ENCODE assay signal across 12 cellular contexts in the genomic region with DNA sequence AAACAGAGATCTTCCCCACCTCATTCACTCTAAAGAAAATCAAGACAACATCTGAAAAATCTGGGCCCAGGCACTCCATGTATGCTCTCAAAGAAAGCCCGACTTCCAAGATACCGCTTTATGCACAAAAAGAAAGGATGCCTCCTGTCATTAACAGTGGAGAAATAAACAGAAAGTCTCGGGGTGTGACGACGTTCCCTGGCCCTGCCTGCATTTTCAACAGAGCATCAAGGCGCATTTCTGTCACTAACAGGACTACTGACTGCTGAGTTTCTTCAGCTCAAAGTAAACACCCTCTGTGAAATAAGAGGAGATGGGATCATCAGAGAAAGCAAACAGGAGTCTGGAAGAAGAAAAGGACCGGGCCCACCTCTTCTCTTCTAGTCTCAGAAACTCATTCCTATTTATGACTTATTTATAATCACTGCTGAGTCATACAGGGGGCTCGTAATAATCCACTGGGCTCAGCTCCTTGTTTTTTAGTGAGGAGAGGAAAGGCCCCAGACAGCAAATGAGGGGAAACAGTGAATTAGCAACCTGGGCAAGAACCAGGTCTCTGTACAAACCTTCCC.
DNase-seq lines count a peak whose midpoint lies in the region; ATAC-seq, FAIRE-seq and TF ChIP-seq lines count a peak whose summit lies in the region.
"Had no signal": no experiment of that assay in that cellular context is flagged by ENCODE, and none has a peak within 500 bp of the region (broad histone marks: within the 10 kb centered on the region; RNA-seq: fewer than 3 reads in every experiment).

No MANE protein-coding gene starts in this region.

- FAIRE-seq in GM19239 (lab: Jason Lieb, UNC): no peak
- FAIRE-seq: colon, D721Med, GM12878 had no signal

- no peak for ATAC-seq in activated B cell treated with CpG ODN at 0.5 μM for 24 hours (ENCODE audit: low read depth)
- no peak for ATAC-seq in stimulated activated effector memory CD8-positive, alpha-beta T cell treated with anti-CD3 and anti-CD28 coated beads, Interleukin-12 subunit alpha, Interleukin-12 subunit beta, amount 100 ng/mL, for 72 hours
- ATAC-seq: GM12878, Panc1 had no signal

- H3K4me1 Mint-ChIP-seq in activated B cell treated with CpG ODN at 0.5 μM for 24 hours: peaks cover 57% of the 10 kb centered on the region
- H3K4me1 Mint-ChIP-seq in stimulated activated effector memory CD8-positive, alpha-beta T cell treated with anti-CD3 and anti-CD28 coated beads, Interleukin-12 subunit alpha, Interleukin-12 subunit beta, amount 100 ng/mL, for 72 hours: peaks cover 32% of the 10 kb centered on the region

- H3K9me3 Mint-ChIP-seq in activated B cell treated with CpG ODN at 0.5 μM for 24 hours: no peaks in the 10 kb centered on the region
- no peaks in the 10 kb centered on the region for H3K9me3 Mint-ChIP-seq in stimulated activated effector memory CD8-positive, alpha-beta T cell treated with anti-CD3 and anti-CD28 coated beads, Interleukin-12 subunit alpha, Interleukin-12 subunit beta, amount 100 ng/mL, for 72 hours

- H3K27me3 Mint-ChIP-seq in activated B cell treated with CpG ODN at 0.5 μM for 24 hours: no peaks in the 10 kb centered on the region

- DNase-seq in HCEC 1CT (peak; percentile 75), activated B cell treated with CpG ODN at 0.5 μM for 24 hours (no peak), fibroblast of gingiva (ENCODE audit: low read depth) (peak; percentile 12), GM19239 (ENCODE audit: insufficient read length, low spot score) (no peak)
- no peak for DNase-seq in stimulated activated effector memory CD8-positive, alpha-beta T cell treated with anti-CD3 and anti-CD28 coated beads, Interleukin-12 subunit alpha, Interleukin-12 subunit beta, amount 100 ng/mL, for 72 hours (ENCODE audit: low spot score in 2 of 2)
- DNase-seq in activated effector memory CD4-positive, alpha-beta T cell treated with Interleukin-2 at 50 U/mL for 16 hours: no peak
- no peak for DNase-seq in effector CD4-positive, alpha-beta T cell
- DNase-seq: NCI-H2171 treated with DMSO at 0.1 percent for 48 hours had no signal

- no peak for TF ChIP-seq CTCF in activated B cell treated with CpG ODN at 0.5 μM for 24 hours (IDR thresholded peaks at IDR 0.05)

- peak overlapping the region; percentile 50 for H3K27ac Mint-ChIP-seq in activated B cell treated with CpG ODN at 0.5 μM for 24 hours
- H3K27ac Mint-ChIP-seq in stimulated activated effector memory CD8-positive, alpha-beta T cell treated with anti-CD3 and anti-CD28 coated beads, Interleukin-12 subunit alpha, Interleukin-12 subunit beta, amount 100 ng/mL, for 72 hours: peak overlapping the region; percentile 1

- H3K36me3 Mint-ChIP-seq in activated B cell treated with CpG ODN at 0.5 μM for 24 hours (ENCODE audit: low read depth): peaks cover 53% of the 10 kb centered on the region
- peaks cover 90% of the 10 kb centered on the region for H3K36me3 Mint-ChIP-seq in stimulated activated effector memory CD8-positive, alpha-beta T cell treated with anti-CD3 and anti-CD28 coated beads, Interleukin-12 subunit alpha, Interleukin-12 subunit beta, amount 100 ng/mL, for 72 hours

- intact Hi-C loops in activated B cell treated with CpG ODN at 0.5 μM for 24 hours (cut with micrococcal nuclease): no loop called here

- POLR2A ChIA-PET in activated B cell treated with CpG ODN at 0.5 μM for 24 hours (lab: Charles Lee): no interaction called here

- H3K4me3 Mint-ChIP-seq in activated B cell treated with CpG ODN at 0.5 μM for 24 hours: no peak overlapping the region
- H3K4me3 Mint-ChIP-seq in stimulated activated effector memory CD8-positive, alpha-beta T cell treated with anti-CD3 and anti-CD28 coated beads, Interleukin-12 subunit alpha, Interleukin-12 subunit beta, amount 100 ng/mL, for 72 hours: no peak overlapping the region

- CTCF ChIA-PET in activated B cell treated with CpG ODN at 0.5 μM for 24 hours (lab: Charles Lee): interaction anchor here (1.3 kb wide), 1 partner anchor 128 kb away, joined by 4 read pairs; no protein-coding TSS in a partner anchor

Comparison
In these comparisons a context has a peak if more than half of its experiments do, and no peak if none do; other contexts are left out.
1. DNase-seq: peak in HCEC 1CT (single experiment) and fibroblast of gingiva (single experiment); none in activated B cell treated with CpG ODN at 0.5 μM for 24 hours (single experiment), stimulated activated effector memory CD8-positive, alpha-beta T cell treated with anti-CD3 and anti-CD28 coated beads, Interleukin-12 subunit alpha, Interleukin-12 subunit beta, amount 100 ng/mL, for 72 hours (0 of 2), GM19239 (single experiment), activated effector memory CD4-positive, alpha-beta T cell treated with Interleukin-2 at 50 U/mL for 16 hours (single experiment) and effector CD4-positive, alpha-beta T cell (single experiment).